In genomic region chr3:41202834-41203345, GRCh38 we compare ENCODE assay signal across 8 cellular contexts. TPM values are rescaled to one million over a fixed set of nuclear protein-coding genes. Genes with fewer than 3 reads are reported as not detected.
DNase-seq lines count a peak whose midpoint lies in the region; ATAC-seq and TF ChIP-seq lines count a peak whose summit lies in the region.

No MANE protein-coding gene starts in this region.

- intact Hi-C loops in activated CD4-positive, alpha-beta T cell treated with anti-CD3 and anti-CD28 coated beads for 36 hours (cut with DNase I, micrococcal nuclease), result loop anchor here (5.0 to 10.0 kb wide), 4 partner anchors 86 to 892 kb away; partner anchors contain the start of genes RPL14 (in 1 of the 2) and TRAK1 (in 1 of the 2)

- H3K9ac ChIP-seq in HUES48 (ENCODE audit: low read depth, low read length), result no peak overlapping the region

- H3K4me1 ChIP-seq in HUES48 (ENCODE audit: control insufficient read depth, insufficient read depth, low read length), result peaks cover 68% of the 10 kb centered on the region

- H3K27ac Mint-ChIP-seq in activated CD4-positive, alpha-beta T cell treated with anti-CD3 and anti-CD28 coated beads for 36 hours, result peak overlapping the region; percentile 70
- no peak overlapping the region for H3K27ac Mint-ChIP-seq in stimulated activated naive CD8-positive, alpha-beta T cell treated with anti-CD3 and anti-CD28 coated beads, Interleukin-15, amount 100 ng/mL, for 72 hours

- H3K27me3 ChIP-seq in HUES48 (ENCODE audit: control insufficient read depth, insufficient read depth, low read length), result no peaks in the 10 kb centered on the region

- DNase-seq in activated CD4-positive, alpha-beta T cell treated with anti-CD3 and anti-CD28 coated beads for 36 hours, result no peak
- no peak for DNase-seq in activated CD4-positive, alpha-beta T cell treated with anti-CD3 and anti-CD28 coated beads, Interleukin-2, amount 50 U/mL, for 4 hours
- peak; percentile 34 for DNase-seq in glomerular endothelial cell (ENCODE audit: extremely low read depth, low read depth, low spot score)
- no peak for DNase-seq in stimulated activated naive CD8-positive, alpha-beta T cell treated with anti-CD3 and anti-CD28 coated beads, Interleukin-15, amount 100 ng/mL, for 72 hours
- DNase-seq in UCSD-AML1 (lab: John Stamatoyannopoulos, UW; ENCODE audit: unreplicated experiment), result no peak

- no peaks in the 10 kb centered on the region for H3K9me3 Mint-ChIP-seq in activated CD4-positive, alpha-beta T cell treated with anti-CD3 and anti-CD28 coated beads for 36 hours (ENCODE audit: low read depth)
- no peaks in the 10 kb centered on the region for H3K9me3 Mint-ChIP-seq in stimulated activated naive CD8-positive, alpha-beta T cell treated with anti-CD3 and anti-CD28 coated beads, Interleukin-15, amount 100 ng/mL, for 72 hours

- CTCF ChIA-PET in activated CD4-positive, alpha-beta T cell treated with anti-CD3 and anti-CD28 coated beads for 36 hours (lab: Charles Lee), result interaction anchor here (0.6 to 2.0 kb wide), 9 partner anchors 11 to 895 kb away, joined by 3 to 5 read pairs (median 4); no protein-coding TSS in a partner anchor

- H3K4me3 Mint-ChIP-seq in activated CD4-positive, alpha-beta T cell treated with anti-CD3 and anti-CD28 coated beads for 36 hours, result peak overlapping the region; percentile 91
- H3K4me3 Mint-ChIP-seq in stimulated activated naive CD8-positive, alpha-beta T cell treated with anti-CD3 and anti-CD28 coated beads, Interleukin-15, amount 100 ng/mL, for 72 hours, result peak overlapping the region; percentile 35 to 99

- H3K36me3 ChIP-seq in HUES48 (ENCODE audit: control insufficient read depth, insufficient read depth, low read length), result no peaks in the 10 kb centered on the region

- H3K4me1 Mint-ChIP-seq in activated CD4-positive, alpha-beta T cell treated with anti-CD3 and anti-CD28 coated beads for 36 hours, result peaks cover 69% of the 10 kb centered on the region
- H3K4me1 Mint-ChIP-seq in stimulated activated naive CD8-positive, alpha-beta T cell treated with anti-CD3 and anti-CD28 coated beads, Interleukin-15, amount 100 ng/mL, for 72 hours, result peaks cover 72% of the 10 kb centered on the region

- peak overlapping the region; percentile 96 for H3K4me3 ChIP-seq in HUES48 (ENCODE audit: low read depth, low read length)

- no peak for ATAC-seq in activated CD4-positive, alpha-beta T cell treated with anti-CD3 and anti-CD28 coated beads for 36 hours
- no peak for ATAC-seq in stimulated activated naive CD8-positive, alpha-beta T cell treated with anti-CD3 and anti-CD28 coated beads, Interleukin-15, amount 100 ng/mL, for 72 hours
- no peak for ATAC-seq in HG03520 (IDR thresholded peaks at IDR 0.05; ENCODE audit: unreplicated experiment)

- peaks cover 14% of the 10 kb centered on the region for H3K36me3 Mint-ChIP-seq in activated CD4-positive, alpha-beta T cell treated with anti-CD3 and anti-CD28 coated beads for 36 hours (ENCODE audit: low read depth)

- peaks cover 2% of the 10 kb centered on the region for H3K27me3 Mint-ChIP-seq in activated CD4-positive, alpha-beta T cell treated with anti-CD3 and anti-CD28 coated beads for 36 hours
- H3K27me3 Mint-ChIP-seq in stimulated activated naive CD8-positive, alpha-beta T cell treated with anti-CD3 and anti-CD28 coated beads, Interleukin-15, amount 100 ng/mL, for 72 hours, result no peaks in the 10 kb centered on the region

- H3K9me3 ChIP-seq in HUES48 (ENCODE audit: control insufficient read depth, insufficient read depth, low read length), result no peaks in the 10 kb centered on the region

- peak; percentile 82 for TF ChIP-seq CTCF in VCaP (conservative IDR thresholded peaks at IDR 0.05)

- H3K27ac ChIP-seq in HUES48 (ENCODE audit: low read depth, low read length), result peak overlapping the region; percentile 80
- H3K27ac ChIP-seq in VCaP, result no peak overlapping the region

- POLR2A ChIA-PET in activated CD4-positive, alpha-beta T cell treated with anti-CD3 and anti-CD28 coated beads for 36 hours (lab: Charles Lee), result interaction anchor here (0.7 kb wide), 1 partner anchor 10 kb away, joined by 4 read pairs; no protein-coding TSS in a partner anchor

RNA-seq across cellular contexts. Expression of gene CTNNB1, which starts 3.6 kb away (rescaled TPM):
- total RNA-seq in activated CD4-positive, alpha-beta T cell treated with anti-CD3 and anti-CD28 coated beads for 36 hours, result 100 to 1,000 TPM; 114 to 158 TPM
- 606 and 834 TPM in 2 replicates for total RNA-seq in glomerular endothelial cell
